Comparison of ENCODE assay signal across 21 cellular contexts in the genomic region with DNA sequence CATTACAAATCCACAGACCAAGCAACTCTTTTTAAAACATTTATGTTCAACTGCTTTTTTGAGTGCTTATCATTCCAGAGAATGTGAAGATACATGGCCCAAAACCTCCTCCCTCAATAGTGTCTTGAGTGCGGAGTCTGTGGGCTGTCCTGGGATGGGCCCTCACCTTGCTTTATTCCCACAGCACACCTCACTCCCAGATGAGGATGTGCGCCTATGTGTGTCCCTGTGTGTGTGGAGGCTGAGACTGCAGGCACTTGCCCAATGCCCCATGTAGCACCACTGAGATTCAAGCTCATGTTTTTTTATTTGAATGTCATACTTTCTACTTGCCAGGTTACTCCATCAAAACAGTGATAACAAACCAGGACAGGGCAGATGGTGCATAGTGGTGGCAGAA.
DNase-seq lines count a peak whose midpoint lies in the region; ATAC-seq and TF ChIP-seq lines count a peak whose summit lies in the region.
"Had no signal": no experiment of that assay in that cellular context is flagged by ENCODE, and none has a peak within 500 bp of the region (broad histone marks: within the 10 kb centered on the region; RNA-seq: fewer than 3 reads in every experiment).

No MANE protein-coding gene starts in this region.

- intact Hi-C loops in OCI-LY7 (cut with micrococcal nuclease; ENCODE audit: unreplicated experiment) = no loop called here
- intact Hi-C loops in mammary epithelial cell (cut with micrococcal nuclease) = no loop called here

- no peaks in the 10 kb centered on the region for H4K20me1 ChIP-seq in OCI-LY7 (ENCODE audit: insufficient read depth, low read length)
- no peaks in the 10 kb centered on the region for H4K20me1 ChIP-seq in mammary epithelial cell (ENCODE audit: insufficient read depth, low read length)

- H3K9me3 Mint-ChIP-seq in endodermal cell = no peaks in the 10 kb centered on the region
- no peaks in the 10 kb centered on the region for H3K9me3 Mint-ChIP-seq in nephron
- no peaks in the 10 kb centered on the region for H3K9me3 Mint-ChIP-seq in activated CD8-positive, alpha-beta memory T cell treated with anti-CD3 and anti-CD28 coated beads, Interleukin-2, amount 10 ng/mL, durations not matched to agents 7 days and 5 days (ENCODE audit: low read depth)
- H3K9me3 Mint-ChIP-seq: IgD-negative memory B cell had no signal

- no peak for TF ChIP-seq CTCF in OCI-LY7 (conservative IDR thresholded peaks at IDR 0.05; ENCODE audit: low read length)
- no peak for TF ChIP-seq CTCF in endodermal cell (conservative IDR thresholded peaks at IDR 0.05)
- no peak for TF ChIP-seq CTCF in nephron (IDR thresholded peaks at IDR 0.05; ENCODE audit: unreplicated experiment in 3 of 3)
- TF ChIP-seq CTCF in thoracic aorta (IDR thresholded peaks at IDR 0.05) = no peak
- TF ChIP-seq CTCF in mammary epithelial cell (conservative IDR thresholded peaks at IDR 0.05 in 1 of 2, IDR thresholded peaks at IDR 0.05 in 1 of 2; ENCODE audit: extremely low read depth in 1 of 2, insufficient read depth in 1 of 2, low read depth in 1 of 2, low read length in 2 of 2) = no peak

- H3K27ac Mint-ChIP-seq in endodermal cell (no peak overlapping the region), nephron (peak overlapping the region in 2 of 3 experiments; percentile 6 to 87)
- no peak overlapping the region for H3K27ac Mint-ChIP-seq in activated CD8-positive, alpha-beta memory T cell treated with anti-CD3 and anti-CD28 coated beads, Interleukin-2, amount 10 ng/mL, durations not matched to agents 7 days and 5 days
- H3K27ac Mint-ChIP-seq: IgD-negative memory B cell had no signal

- H3K4me3 Mint-ChIP-seq in endodermal cell (no peak overlapping the region), nephron (no peak overlapping the region)
- H3K4me3 Mint-ChIP-seq in activated CD8-positive, alpha-beta memory T cell treated with anti-CD3 and anti-CD28 coated beads, Interleukin-2, amount 10 ng/mL, durations not matched to agents 7 days and 5 days = no peak overlapping the region
- H3K4me3 Mint-ChIP-seq: IgD-negative memory B cell had no signal

- H3K9me2 ChIP-seq in OCI-LY7 (ENCODE audit: insufficient read depth, low read length) = no peaks in the 10 kb centered on the region

- H3K27me3 ChIP-seq in endodermal cell (ENCODE audit: control insufficient read depth, insufficient read depth, low read length, poor library complexity, severe bottlenecking) (no peaks in the 10 kb centered on the region), thoracic aorta (replicated peaks; ENCODE audit: insufficient read depth) (no peaks in the 10 kb centered on the region), mammary epithelial cell (ENCODE audit: insufficient read depth, low read length) (no peaks in the 10 kb centered on the region)

- WGBS in endodermal cell (ENCODE audit: insufficient coverage in 1 of 2, insufficient read length in 1 of 2), 2 experiments = 72 to 77% methylated on average over 2 of the region's 2 CpGs
- 95% methylated on average over 2 of the region's 2 CpGs for WGBS in mammary epithelial cell (ENCODE audit: low coverage, missing lambda C conversion rate)

- in situ Hi-C loops in mammary epithelial cell (cut with MboI; ENCODE audit: low sequenced_read_pairs in 2 of 2) = no loop called here

- no peak overlapping the region for H3K9ac ChIP-seq in endodermal cell (ENCODE audit: extremely low read depth, low read length, poor library complexity, severe bottlenecking)
- no peak overlapping the region for H3K9ac ChIP-seq in mammary epithelial cell (ENCODE audit: insufficient read depth, low read length)

- no peaks in the 10 kb centered on the region for H3K36me3 Mint-ChIP-seq in endodermal cell (ENCODE audit: low read depth)
- no peaks in the 10 kb centered on the region for H3K36me3 Mint-ChIP-seq in nephron (ENCODE audit: low read depth)
- H3K36me3 Mint-ChIP-seq in activated CD8-positive, alpha-beta memory T cell treated with anti-CD3 and anti-CD28 coated beads, Interleukin-2, amount 10 ng/mL, durations not matched to agents 7 days and 5 days = no peaks in the 10 kb centered on the region

- POLR2A ChIA-PET in OCI-LY7 (lab: Charles Lee) = interaction anchor here (1.0 kb wide), 1 partner anchor 10 kb away, joined by 6 read pairs; no protein-coding TSS in a partner anchor

- no peak overlapping the region for H3K4me3 ChIP-seq in OCI-LY7 (ENCODE audit: low read depth, low read length, poor library complexity, severe bottlenecking)
- no peak overlapping the region for H3K4me3 ChIP-seq in endodermal cell (ENCODE audit: low read length)
- no peak overlapping the region for H3K4me3 ChIP-seq in thoracic aorta
- H3K4me3 ChIP-seq in mammary epithelial cell (replicated peaks in 1 of 3; ENCODE audit: insufficient read depth in 1 of 3, low read depth in 2 of 3, low read length in 3 of 3) = no peak overlapping the region
- H3K4me3 ChIP-seq: A549, SJCRH30 had no signal

- ATAC-seq in thoracic aorta (ENCODE audit: insufficient number of reproducible peaks, low FRiP score, low read depth) = no peak
- ATAC-seq in GM18502 (IDR thresholded peaks at IDR 0.05; ENCODE audit: poor library complexity, unreplicated experiment) = no peak
- ATAC-seq in activated CD8-positive, alpha-beta memory T cell treated with anti-CD3 and anti-CD28 coated beads, Interleukin-2, amount 10 ng/mL, durations not matched to agents 7 days and 5 days = no peak
- ATAC-seq: A549 had no signal

- no peaks in the 10 kb centered on the region for H3K9me3 ChIP-seq in OCI-LY7 (ENCODE audit: low read length)
- no peaks in the 10 kb centered on the region for H3K9me3 ChIP-seq in endodermal cell (ENCODE audit: control insufficient read depth, low read length)
- H3K9me3 ChIP-seq in thoracic aorta = no peaks in the 10 kb centered on the region
- no peaks in the 10 kb centered on the region for H3K9me3 ChIP-seq in mammary epithelial cell (replicated peaks; ENCODE audit: insufficient read depth, low read length)
- H3K9me3 ChIP-seq: A549, SJCRH30 had no signal

- peaks cover 16% of the 10 kb centered on the region for H3K27me3 Mint-ChIP-seq in endodermal cell (ENCODE audit: insufficient read depth)
- peaks cover 11% of the 10 kb centered on the region for H3K27me3 Mint-ChIP-seq in nephron (ENCODE audit: low read depth)
- peaks cover 36% of the 10 kb centered on the region for H3K27me3 Mint-ChIP-seq in activated CD8-positive, alpha-beta memory T cell treated with anti-CD3 and anti-CD28 coated beads, Interleukin-2, amount 10 ng/mL, durations not matched to agents 7 days and 5 days

- dilution Hi-C loops in mammary epithelial cell (cut with HindIII; ENCODE audit: low sequenced_read_pairs) = no loop called here

- peaks cover 33% of the 10 kb centered on the region for H3K4me1 Mint-ChIP-seq in endodermal cell
- H3K4me1 Mint-ChIP-seq in nephron = peaks cover 73% of the 10 kb centered on the region
- no peaks in the 10 kb centered on the region for H3K4me1 Mint-ChIP-seq in activated CD8-positive, alpha-beta memory T cell treated with anti-CD3 and anti-CD28 coated beads, Interleukin-2, amount 10 ng/mL, durations not matched to agents 7 days and 5 days
- H3K4me1 Mint-ChIP-seq: IgD-negative memory B cell had no signal

- H3K36me3 ChIP-seq in OCI-LY7 (ENCODE audit: insufficient read depth, low read length) (no peaks in the 10 kb centered on the region), endodermal cell (ENCODE audit: control insufficient read depth, insufficient read depth, low read length) (no peaks in the 10 kb centered on the region), thoracic aorta (no peaks in the 10 kb centered on the region), mammary epithelial cell (ENCODE audit: insufficient read depth, low read length) (no peaks in the 10 kb centered on the region)
- H3K36me3 ChIP-seq: SJCRH30 had no signal

- DNase-seq in OCI-LY7 (ENCODE audit: low spot score) (no peak), endodermal cell (peak; percentile 48), thoracic aorta (ENCODE audit: low spot score) (no peak), mammary epithelial cell (no peak)
- no peak for DNase-seq in activated CD8-positive, alpha-beta memory T cell treated with anti-CD3 and anti-CD28 coated beads, Interleukin-2, amount 50 U/mL, for 48 hours
- DNase-seq in activated CD8-positive, alpha-beta memory T cell treated with anti-CD3 and anti-CD28 coated beads, Interleukin-2, amount 10 ng/mL, durations not matched to agents 7 days and 5 days = no peak
- DNase-seq: C1 segment of cervical spinal cord, DMS 273 treated with DMSO at 0.1 percent for 48 hours, H7, MM.1S, NCI-H1105 treated with DMSO at 0.1 percent for 48 hours, NCI-H1694 treated with DMSO at 0.1 percent for 48 hours, NCI-H2107, NCI-H2227 treated with DMSO at 0.1 percent for 48 hours, NCI-H524, RPMI8226, SJCRH30 had no signal

- no TSS peak for BruUV-seq in OCI-LY7 (replicated peaks; lab: Mats Ljungman, UMichigan)
- no TSS peak for BruUV-seq in mammary epithelial cell (replicated peaks; lab: Mats Ljungman, UMichigan)

- peaks cover 26% of the 10 kb centered on the region for H3K4me1 ChIP-seq in OCI-LY7 (ENCODE audit: insufficient read depth, low read length, poor library complexity, severe bottlenecking)
- H3K4me1 ChIP-seq in endodermal cell (ENCODE audit: control insufficient read depth, insufficient read depth, low read length) = peaks cover 2% of the 10 kb centered on the region
- peaks cover 68 to 99% of the 10 kb centered on the region in 2 donors for H3K4me1 ChIP-seq in thoracic aorta (ENCODE audit: control insufficient read depth in 1 of 2, low read depth in 2 of 2)
- H3K4me1 ChIP-seq in mammary epithelial cell (ENCODE audit: insufficient read depth, low read length) = peaks cover 16% of the 10 kb centered on the region
- H3K4me1 ChIP-seq: A549, SJCRH30 had no signal

- CTCF ChIA-PET in OCI-LY7 (lab: Charles Lee; ENCODE audit: unreplicated experiment) (no interaction called here), mammary epithelial cell (lab: Charles Lee; ENCODE audit: low non-redundant PET) (no interaction called here)
- CTCF ChIA-PET in activated CD8-positive, alpha-beta memory T cell treated with anti-CD3 and anti-CD28 coated beads, Interleukin-2, amount 10 ng/mL, durations not matched to agents 7 days and 5 days (lab: Charles Lee) = interaction anchor here (0.7 kb wide), 1 partner anchor 238 kb away, joined by 3 read pairs; no protein-coding TSS in a partner anchor

- no peak overlapping the region for H3K4me2 ChIP-seq in OCI-LY7 (ENCODE audit: low read length)
- no peak overlapping the region for H3K4me2 ChIP-seq in mammary epithelial cell (ENCODE audit: insufficient read depth, low read depth, low read length)
- H3K4me2 ChIP-seq: A549 had no signal

- H3K27ac ChIP-seq in OCI-LY7 (ENCODE audit: low read depth, low read length, poor library complexity, severe bottlenecking) (no peak overlapping the region), endodermal cell (ENCODE audit: low read depth, low read length) (no peak overlapping the region), thoracic aorta (peak overlapping the region; percentile 87), mammary epithelial cell (ENCODE audit: insufficient read depth, low read depth, low read length) (no peak overlapping the region)
- H3K27ac ChIP-seq: A549, SJCRH30 had no signal

- H2AFZ ChIP-seq in OCI-LY7 (ENCODE audit: low read length) (peak overlapping the region; percentile 58; the same call in 1 of the 2 replicates), mammary epithelial cell (ENCODE audit: low read depth, low read length) (no peak overlapping the region)

- no peaks in the 10 kb centered on the region for H3K79me2 ChIP-seq in OCI-LY7 (ENCODE audit: insufficient read depth, low read depth, low read length)
- H3K79me2 ChIP-seq in mammary epithelial cell (ENCODE audit: insufficient read depth, low read length) = no peaks in the 10 kb centered on the region

Comparison
In these comparisons a context has a peak if more than half of its experiments do, and no peak if none do; other contexts are left out.
1. H3K27ac ChIP-seq: peak in thoracic aorta (2 of 2); none in OCI-LY7 (single experiment), endodermal cell (single experiment) and mammary epithelial cell (single experiment).
2. H3K27ac Mint-ChIP-seq: peak in nephron (2 of 3); none in endodermal cell (single experiment) and activated CD8-positive, alpha-beta memory T cell treated with anti-CD3 and anti-CD28 coated beads, Interleukin-2, amount 10 ng/mL, durations not matched to agents 7 days and 5 days (single experiment).